ENCODE assay signal across 22 cellular contexts in the genomic region with DNA sequence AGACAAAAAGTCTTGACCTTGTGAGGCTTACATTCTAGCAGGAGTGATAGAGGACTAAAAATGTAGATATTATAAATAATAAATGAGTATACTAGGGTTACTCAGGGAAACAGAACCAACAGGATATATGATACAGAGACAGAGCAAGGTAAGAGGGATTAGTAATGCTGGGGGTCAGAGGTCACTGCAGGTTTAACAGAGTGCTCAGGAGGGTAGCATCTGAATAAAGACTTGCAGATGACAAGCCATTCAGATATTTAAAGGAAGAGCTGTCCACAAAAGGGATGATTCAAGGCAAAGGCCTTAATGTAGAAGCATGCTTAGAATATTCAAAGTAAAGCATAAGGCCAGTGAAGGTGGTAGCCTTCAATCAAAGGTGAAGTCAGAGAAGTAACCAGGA.
DNase-seq lines count a peak whose midpoint lies in the region; ATAC-seq, FAIRE-seq and TF ChIP-seq lines count a peak whose summit lies in the region.
"Had no signal": no experiment of that assay in that cellular context is flagged by ENCODE, and none has a peak within 500 bp of the region (broad histone marks: within the 10 kb centered on the region; RNA-seq: fewer than 3 reads in every experiment).

No MANE protein-coding gene starts in this region.

- POLR2A ChIA-PET in activated CD4-positive, alpha-beta T cell treated with anti-CD3 and anti-CD28 coated beads for 36 hours (lab: Charles Lee) = no interaction called here

- H3K27me3 Mint-ChIP-seq in activated CD4-positive, alpha-beta T cell treated with anti-CD3 and anti-CD28 coated beads for 36 hours = no peaks in the 10 kb centered on the region
- H3K27me3 Mint-ChIP-seq: B cell; CD4-positive, alpha-beta T cell; CD8-positive, alpha-beta memory T cell had no signal

- no peaks in the 10 kb centered on the region for H3K36me3 ChIP-seq in RWPE2 (ENCODE audit: low read depth)
- H3K36me3 ChIP-seq in bronchial epithelial cell (ENCODE audit: control insufficient read depth, insufficient read depth, low read length) = no peaks in the 10 kb centered on the region
- H3K36me3 ChIP-seq in psoas muscle (ENCODE audit: insufficient read depth in 1 of 2, low read depth in 1 of 2) = no peaks in the 10 kb centered on the region
- H3K36me3 ChIP-seq: BLaER1, HAP-1 had no signal

- H3K4me3 Mint-ChIP-seq in activated CD4-positive, alpha-beta T cell treated with anti-CD3 and anti-CD28 coated beads for 36 hours = no peak overlapping the region
- H3K4me3 Mint-ChIP-seq: B cell; CD14-positive monocyte; CD4-positive, alpha-beta T cell; CD8-positive, alpha-beta memory T cell; HFFc6 had no signal

- peaks cover 8% of the 10 kb centered on the region for H3K9me3 ChIP-seq in RWPE2 (ENCODE audit: severe bottlenecking)
- no peaks in the 10 kb centered on the region for H3K9me3 ChIP-seq in psoas muscle
- H3K9me3 ChIP-seq: BLaER1, HAP-1 had no signal

- H3K9me3 Mint-ChIP-seq in activated CD4-positive, alpha-beta T cell treated with anti-CD3 and anti-CD28 coated beads for 36 hours (ENCODE audit: low read depth) = no peaks in the 10 kb centered on the region
- H3K9me3 Mint-ChIP-seq: CD4-positive, alpha-beta T cell had no signal

- H3K27me3 ChIP-seq in RWPE2 (ENCODE audit: insufficient read depth, poor library complexity, severe bottlenecking) (no peaks in the 10 kb centered on the region), bronchial epithelial cell (ENCODE audit: control insufficient read depth, insufficient read depth, low read length) (no peaks in the 10 kb centered on the region), foreskin keratinocyte (peaks cover 3% of the 10 kb centered on the region), psoas muscle (ENCODE audit: insufficient read depth in 3 of 3, low read length in 2 of 3) (no peaks in the 10 kb centered on the region)
- H3K27me3 ChIP-seq: BLaER1 had no signal

- H3K4me1 Mint-ChIP-seq in activated CD4-positive, alpha-beta T cell treated with anti-CD3 and anti-CD28 coated beads for 36 hours = no peaks in the 10 kb centered on the region
- H3K4me1 Mint-ChIP-seq: B cell; CD14-positive monocyte; CD8-positive, alpha-beta memory T cell had no signal

- intact Hi-C loops in psoas muscle (cut with DNase I) = no loop called here
- intact Hi-C loops in activated CD4-positive, alpha-beta T cell treated with anti-CD3 and anti-CD28 coated beads for 36 hours (cut with DNase I, micrococcal nuclease) = no loop called here

- H3K4me3 ChIP-seq in RWPE2 (ENCODE audit: severe bottlenecking) = no peak overlapping the region
- no peak overlapping the region for H3K4me3 ChIP-seq in bronchial epithelial cell (ENCODE audit: low read depth, low read length)
- no peak overlapping the region for H3K4me3 ChIP-seq in psoas muscle
- H3K4me3 ChIP-seq: BLaER1, HAP-1 had no signal

- H3K4me1 ChIP-seq in RWPE2 (ENCODE audit: insufficient read depth, poor library complexity, severe bottlenecking) (no peaks in the 10 kb centered on the region), foreskin keratinocyte (no peaks in the 10 kb centered on the region), psoas muscle (no peaks in the 10 kb centered on the region)
- H3K4me1 ChIP-seq: BLaER1, HAP-1 had no signal

- DNase-seq in RWPE2 (ENCODE audit: low spot score) (no peak), bronchial epithelial cell (ENCODE audit: low read depth) (peak; percentile 69), foreskin keratinocyte (peak in 1 of 2 donors; percentile 48), psoas muscle (no peak), C1 segment of cervical spinal cord (lab: John Stamatoyannopoulos, UW) (no peak)
- no peak for DNase-seq in activated CD4-positive, alpha-beta T cell treated with anti-CD3 and anti-CD28 coated beads for 36 hours
- DNase-seq: Calu3; CD4-positive, alpha-beta T cell; CD8-positive, alpha-beta memory T cell; COR-L47; DMS153; DND-41; GOT3; HFFc6 had no signal

- ATAC-seq in RWPE2 (ENCODE audit: low read depth) (0 out of 3 replicates have a peak, but pooled peaks have one; percentile 31), foreskin keratinocyte (peak; percentile 43), psoas muscle (no peak)
- no peak for ATAC-seq in activated CD4-positive, alpha-beta T cell treated with anti-CD3 and anti-CD28 coated beads for 36 hours

- no peak for FAIRE-seq in bronchial epithelial cell (lab: Jason Lieb, UNC)
- FAIRE-seq: A204.1, G401.6, GM12892, H54 had no signal

- CTCF ChIA-PET in activated CD4-positive, alpha-beta T cell treated with anti-CD3 and anti-CD28 coated beads for 36 hours (lab: Charles Lee) = no interaction called here

- H3K36me3 Mint-ChIP-seq in activated CD4-positive, alpha-beta T cell treated with anti-CD3 and anti-CD28 coated beads for 36 hours (ENCODE audit: low read depth) = no peaks in the 10 kb centered on the region
- H3K36me3 Mint-ChIP-seq: CD14-positive monocyte; CD8-positive, alpha-beta memory T cell had no signal

- TF ChIP-seq CTCF in RWPE2 (IDR thresholded peaks at IDR 0.05; ENCODE audit: poor library complexity, severe bottlenecking) (no peak), bronchial epithelial cell (IDR thresholded peaks at IDR 0.05; ENCODE audit: insufficient read depth, low read length, severe bottlenecking) (no peak), foreskin keratinocyte (conservative IDR thresholded peaks at IDR 0.05) (no peak), psoas muscle (IDR thresholded peaks at IDR 0.05) (no peak)

- H3K27ac ChIP-seq in RWPE2 (ENCODE audit: poor library complexity, severe bottlenecking) (no peak overlapping the region), foreskin keratinocyte (no peak overlapping the region), psoas muscle (no peak overlapping the region)
- H3K27ac ChIP-seq: BLaER1 had no signal

- no peak overlapping the region for H3K27ac Mint-ChIP-seq in activated CD4-positive, alpha-beta T cell treated with anti-CD3 and anti-CD28 coated beads for 36 hours
- H3K27ac Mint-ChIP-seq: B cell; CD14-positive monocyte; CD4-positive, alpha-beta T cell; CD8-positive, alpha-beta memory T cell; HFFc6 had no signal

Comparison
In these comparisons a context has a peak if more than half of its experiments do, and no peak if none do; other contexts are left out.
1. ATAC-seq: peak in RWPE2 (single experiment) and foreskin keratinocyte (single experiment); none in psoas muscle (0 of 4) and activated CD4-positive, alpha-beta T cell treated with anti-CD3 and anti-CD28 coated beads for 36 hours (single experiment).